21 cellular contexts compared by ENCODE assay signal in the genomic region with DNA sequence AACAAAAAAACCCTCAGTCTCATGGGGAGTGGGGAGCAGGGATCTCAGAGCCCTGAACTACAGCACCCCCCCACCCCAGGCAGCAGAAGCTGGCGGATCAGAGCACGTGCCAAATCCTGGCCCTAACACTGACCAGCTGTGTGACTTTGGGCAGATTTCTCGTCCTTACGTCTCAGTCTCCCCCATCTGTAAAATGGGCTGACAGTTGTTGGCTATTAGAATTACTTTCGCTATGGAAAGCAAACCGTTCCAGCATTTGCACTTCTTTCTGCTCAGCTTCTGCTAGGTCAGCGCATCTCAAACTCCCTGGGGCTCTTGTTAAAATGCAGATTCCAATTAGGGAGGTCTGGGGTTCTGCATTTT. TPM values are rescaled to one million over a fixed set of nuclear protein-coding genes. Genes with fewer than 3 reads are reported as not detected.
DNase-seq lines count a peak whose midpoint lies in the region; ATAC-seq and TF ChIP-seq lines count a peak whose summit lies in the region.
"Had no signal": no experiment of that assay in that cellular context is flagged by ENCODE, and none has a peak within 500 bp of the region (broad histone marks: within the 10 kb centered on the region; RNA-seq: fewer than 3 reads in every experiment).

No MANE protein-coding gene starts in this region.

- POLR2A ChIA-PET in MCF 10A (lab: Yijun Ruan, JAX) = no interaction called here

- H3K4me1 ChIP-seq in HUES48 (ENCODE audit: control insufficient read depth, insufficient read depth, low read length) = peaks cover 12% of the 10 kb centered on the region

- peaks cover 10% of the 10 kb centered on the region; the same call in 1 of the 2 replicates for H3K36me3 ChIP-seq in HUES48 (ENCODE audit: control insufficient read depth, insufficient read depth, low read length)
- H3K36me3 ChIP-seq: neutrophil, right atrium auricular region, stomach had no signal

- H3K36me3 Mint-ChIP-seq in chondrocyte (ENCODE audit: low read depth) = peaks cover 5% of the 10 kb centered on the region
- no peaks in the 10 kb centered on the region for H3K36me3 Mint-ChIP-seq in MCF 10A (ENCODE audit: insufficient read depth, unreplicated experiment)

- CTCF ChIA-PET in MCF 10A (lab: Yijun Ruan, JAX) = interaction anchor here (0.7 to 1.1 kb wide), 3 partner anchors 8 to 143 kb away, joined by 3 read pairs; no protein-coding TSS in a partner anchor

- H3K9me3 Mint-ChIP-seq in chondrocyte (ENCODE audit: low read depth) (peaks cover 16% of the 10 kb centered on the region), MCF 10A (ENCODE audit: unreplicated experiment) (peaks cover 3% of the 10 kb centered on the region)

- intact Hi-C loops in MCF 10A (cut with micrococcal nuclease) = no loop called here
- intact Hi-C loops in posterior vena cava (cut with DNase I) = no loop called here

- H3K27ac Mint-ChIP-seq in chondrocyte (ENCODE audit: unreplicated experiment) = no peak overlapping the region
- H3K27ac Mint-ChIP-seq in MCF 10A (ENCODE audit: low read depth, unreplicated experiment) = no peak overlapping the region

- DNase-seq in GM12864 (ENCODE audit: low read depth) = no peak
- peak; percentile 33 for DNase-seq in chondrocyte (ENCODE audit: low spot score)
- no peak for DNase-seq in MCF 10A (ENCODE audit: unreplicated experiment)
- no peak for DNase-seq in DMS53 (lab: John Stamatoyannopoulos, UW)
- DNase-seq in hippocampal formation (lab: John Stamatoyannopoulos, UW) = no peak
- DNase-seq in posterior vena cava (ENCODE audit: low spot score) = no peak
- DNase-seq: activated CD4-positive, alpha-beta T cell treated with anti-CD3 and anti-CD28 coated beads, Interleukin-2, amount 50 U/mL, for 48 hours; amniotic stem cell; hypothalamus; KG1; left cardiac atrium; NCI-H1092; NCI-H526; stimulated activated CD4-positive, alpha-beta T cell treated with anti-CD3 and anti-CD28 coated beads, Interleukin-15, amount 100 ng/mL, for 24 hours; stomach had no signal

- H3K9ac ChIP-seq in HUES48 (ENCODE audit: low read depth, low read length) = no peak overlapping the region

- TF ChIP-seq CTCF in GM12864 (IDR thresholded peaks at IDR 0.05; ENCODE audit: low read depth, low read length, missing control alignments) (no peak), chondrocyte (IDR thresholded peaks at IDR 0.05) (no peak), MCF 10A (IDR thresholded peaks at IDR 0.05; ENCODE audit: unreplicated experiment) (no peak)

- no peaks in the 10 kb centered on the region for H3K9me3 ChIP-seq in HUES48 (ENCODE audit: control insufficient read depth, insufficient read depth, low read length)
- H3K9me3 ChIP-seq: neutrophil had no signal

- H3K27me3 ChIP-seq in HUES48 (ENCODE audit: control insufficient read depth, insufficient read depth, low read length) = no peaks in the 10 kb centered on the region
- H3K27me3 ChIP-seq: neutrophil, right atrium auricular region had no signal

- peak; percentile 23 for ATAC-seq in GM21529 (IDR thresholded peaks at IDR 0.05; ENCODE audit: unreplicated experiment)
- ATAC-seq: left cardiac atrium had no signal

- H3K4me3 Mint-ChIP-seq in chondrocyte (ENCODE audit: unreplicated experiment) (no peak overlapping the region), MCF 10A (ENCODE audit: unreplicated experiment) (no peak overlapping the region)
- H3K4me3 Mint-ChIP-seq: activated T-helper 1 cell treated with anti-CD3 and anti-CD28 coated beads, Interleukin-12 subunit alpha, Interleukin-12 subunit beta, Interleukin-2, Interleukin-4 antibody, amounts not matched to agents 30 ng/mL and 10 ng/mL and 1 ng/mL, durations not matched to agents 14 hours and 24 hours and 36 hours had no signal

- peak overlapping the region; percentile 33 for H3K4me3 ChIP-seq in GM12864 (ENCODE audit: low read depth, low read length)
- no peak overlapping the region for H3K4me3 ChIP-seq in HUES48 (ENCODE audit: low read depth, low read length)
- H3K4me3 ChIP-seq: right atrium auricular region, SK-N-MC, stomach had no signal

- H3K27me3 Mint-ChIP-seq in chondrocyte (ENCODE audit: low read depth) = peaks cover 10% of the 10 kb centered on the region
- H3K27me3 Mint-ChIP-seq in MCF 10A (ENCODE audit: insufficient read depth, unreplicated experiment) = peaks cover 19% of the 10 kb centered on the region

- peaks cover 7% of the 10 kb centered on the region for H3K4me1 Mint-ChIP-seq in chondrocyte (ENCODE audit: low read depth)
- H3K4me1 Mint-ChIP-seq in MCF 10A (ENCODE audit: insufficient read depth, unreplicated experiment) = peaks cover 12% of the 10 kb centered on the region

- BruUV-seq in MCF 10A (replicated peaks; lab: Mats Ljungman, UMichigan) = no TSS peak

- H3K27ac ChIP-seq in HUES48 (ENCODE audit: low read depth, low read length) = peak overlapping the region; percentile 83
- H3K27ac ChIP-seq: neutrophil, right atrium auricular region, SK-N-MC, stomach had no signal

RNA-seq across cellular contexts. Expression of gene TNFRSF8, which starts 15.5 kb away (rescaled TPM):
- not detected in 3 replicates for total RNA-seq in chondrocyte
- total RNA-seq in MCF 10A (2022) = not detected in 2 replicates
- total RNA-seq in posterior vena cava = 1 to 10 TPM in 1 of 2 donors, under 1 TPM in 1; 1.00 to 1.3 TPM

RNA-seq across cellular contexts. Expression of gene MIIP, which starts 59.3 kb away (rescaled TPM):
- total RNA-seq in chondrocyte = 14.5 to 17.8 TPM (median 17.7 TPM) in 3 replicates
- 22.1 and 25.3 TPM in 2 replicates for total RNA-seq in MCF 10A (2022)
- 10 to 100 TPM; 22.4 to 22.7 TPM for total RNA-seq in posterior vena cava
